Comparison of ENCODE assay signal across 20 cellular contexts in genomic region chr6:31631681-31632278, GRCh38. TPM values are rescaled to one million over a fixed set of nuclear protein-coding genes. Genes with fewer than 3 reads are reported as not detected.
DNase-seq lines count a peak whose midpoint lies in the region; ATAC-seq and TF ChIP-seq lines count a peak whose summit lies in the region.
"Had no signal": no experiment of that assay in that cellular context is flagged by ENCODE, and none has a peak within 500 bp of the region (broad histone marks: within the 10 kb centered on the region; RNA-seq: fewer than 3 reads in every experiment).

No MANE protein-coding gene starts in this region.

- H3K79me2 ChIP-seq in SK-N-SH (ENCODE audit: insufficient read depth) (peaks cover 25% of the 10 kb centered on the region; the same call in 1 of the 2 replicates), OCI-LY7 (ENCODE audit: insufficient read depth, low read depth, low read length) (no peaks in the 10 kb centered on the region)

- H3K36me3 ChIP-seq in SK-N-SH (replicated peaks in 1 of 2; ENCODE audit: control insufficient read depth in 1 of 2, insufficient read depth in 2 of 2, low read length in 1 of 2) (peaks cover 60 to 98% of the 10 kb centered on the region in 2 experiments), OCI-LY7 (ENCODE audit: insufficient read depth, low read length) (peaks cover 100% of the 10 kb centered on the region), tibial nerve (peaks cover 0 to 100% (median 55%) of the 10 kb centered on the region in 3 donors)
- H3K36me3 ChIP-seq in BLaER1 treated with 17β-estradiol and CSF1 and Interleukin-3, amounts not matched to agents 10 nM and 100 nM, result peaks cover 100% of the 10 kb centered on the region in 11 experiments
- H3K36me3 ChIP-seq: uterus had no signal

- H3K4me1 ChIP-seq in SK-N-SH (ENCODE audit: control insufficient read depth in 1 of 2, insufficient read depth in 2 of 2, low read depth in 1 of 2, low read length in 1 of 2), result no peaks in the 10 kb centered on the region; a peak in 1 of 4 replicates
- H3K4me1 ChIP-seq in BLaER1 treated with 17β-estradiol and CSF1 and Interleukin-3, amounts not matched to agents 10 nM and 100 nM, result peaks cover 0 to 4% (median 0%) of the 10 kb centered on the region in 10 experiments; a peak in 2 of 20 replicates
- H3K4me1 ChIP-seq in OCI-LY7 (ENCODE audit: insufficient read depth, low read length, poor library complexity, severe bottlenecking), result no peaks in the 10 kb centered on the region
- peaks cover 0 to 18% (median 0%) of the 10 kb centered on the region in 4 donors for H3K4me1 ChIP-seq in tibial nerve
- H3K4me1 ChIP-seq: ascending aorta, suprapubic skin, uterus had no signal

- TF ChIP-seq EP300 in SK-N-SH (IDR thresholded peaks at IDR 0.05; ENCODE audit: borderline replicate concordance in 1 of 2, low read depth in 1 of 2, low read length in 1 of 2) (no peak), tibial nerve (IDR thresholded peaks at IDR 0.05) (no peak)

- H3K4me3 ChIP-seq in SK-N-SH (ENCODE audit: low read depth in 2 of 2, low read length in 1 of 2) (no peak overlapping the region), OCI-LY7 (ENCODE audit: low read depth, low read length, poor library complexity, severe bottlenecking) (no peak overlapping the region), tibial nerve (no peak overlapping the region)
- H3K4me3 ChIP-seq in BLaER1 treated with 17β-estradiol and CSF1 and Interleukin-3, amounts not matched to agents 10 nM and 100 nM, result no peak overlapping the region
- H3K4me3 ChIP-seq: ascending aorta, suprapubic skin, uterus had no signal

- DNase-seq in SK-N-SH (peak; percentile 42), OCI-LY7 (ENCODE audit: low spot score) (no peak), left colon (no peak), tibial nerve (ENCODE audit: low spot score in 2 of 2) (no peak)
- no peak for DNase-seq in stimulated activated CD4-positive, alpha-beta T cell treated with anti-CD3 and anti-CD28 coated beads, Interleukin-4, amount 100 ng/mL, for 4 hours
- no peak for DNase-seq in naive thymus-derived CD8-positive, alpha-beta T cell
- DNase-seq: 8988T; activated CD4-positive, alpha-beta T cell treated with anti-CD3 and anti-CD28 coated beads, Interleukin-2, amount 50 U/mL, for 4 hours; COR-L47; effector memory CD8-positive, alpha-beta T cell; left cardiac atrium; NCI-H1694 treated with DMSO at 0.1 percent for 48 hours; NCI-H69; nucleus accumbens; uterus; WERI-Rb-1 had no signal

- H3K27me3 ChIP-seq in SK-N-SH (ENCODE audit: insufficient read depth), result no peaks in the 10 kb centered on the region
- no peaks in the 10 kb centered on the region for H3K27me3 ChIP-seq in BLaER1 treated with 17β-estradiol and CSF1 and Interleukin-3, amounts not matched to agents 10 nM and 100 nM
- H3K27me3 ChIP-seq in tibial nerve, result no peaks in the 10 kb centered on the region
- H3K27me3 ChIP-seq: ascending aorta, suprapubic skin, uterus had no signal

- ATAC-seq in SK-N-SH treated with all-trans-retinoic acid at 6 μM for 48 hours (no peak), left colon (peak; percentile 11)
- no peak for ATAC-seq in naive thymus-derived CD8-positive, alpha-beta T cell
- ATAC-seq: effector memory CD8-positive, alpha-beta T cell had no signal

- H3K27ac Mint-ChIP-seq in naive thymus-derived CD8-positive, alpha-beta T cell, result peak overlapping the region in 2 of 10 donors; percentile 60 to 68

- H3K4me3 Mint-ChIP-seq in naive thymus-derived CD8-positive, alpha-beta T cell, result no peak overlapping the region
- H3K4me3 Mint-ChIP-seq: effector memory CD8-positive, alpha-beta T cell had no signal

- peaks cover 2 to 25% (median 8%) of the 10 kb centered on the region in 4 donors for H3K4me1 Mint-ChIP-seq in naive thymus-derived CD8-positive, alpha-beta T cell

- H3K27ac ChIP-seq in SK-N-SH (ENCODE audit: low read depth in 2 of 2, low read length in 1 of 2) (no peak overlapping the region; a peak in 1 of 4 replicates), OCI-LY7 (ENCODE audit: low read depth, low read length, poor library complexity, severe bottlenecking) (no peak overlapping the region), tibial nerve (no peak overlapping the region)
- no peak overlapping the region; a peak in 1 of 22 replicates for H3K27ac ChIP-seq in BLaER1 treated with 17β-estradiol and CSF1 and Interleukin-3, amounts not matched to agents 10 nM and 100 nM
- H3K27ac ChIP-seq: ascending aorta, suprapubic skin, uterus had no signal

- H3K9me3 ChIP-seq in SK-N-SH (no peaks in the 10 kb centered on the region), OCI-LY7 (ENCODE audit: low read length) (no peaks in the 10 kb centered on the region), tibial nerve (no peaks in the 10 kb centered on the region)
- H3K9me3 ChIP-seq in BLaER1 treated with 17β-estradiol and CSF1 and Interleukin-3, amounts not matched to agents 10 nM and 100 nM (replicated peaks in 1 of 11), result no peaks in the 10 kb centered on the region
- H3K9me3 ChIP-seq: ascending aorta, suprapubic skin, uterus had no signal

- no peaks in the 10 kb centered on the region for H3K9me3 Mint-ChIP-seq in naive thymus-derived CD8-positive, alpha-beta T cell
- H3K9me3 Mint-ChIP-seq: effector memory CD8-positive, alpha-beta T cell had no signal

- peaks cover 7 to 98% (median 27%) of the 10 kb centered on the region in 3 donors for H3K36me3 Mint-ChIP-seq in naive thymus-derived CD8-positive, alpha-beta T cell

- TF ChIP-seq RAD21 in SK-N-SH (IDR thresholded peaks at IDR 0.05; ENCODE audit: low read length), result no peak

- BruUV-seq in OCI-LY7 (replicated peaks; lab: Mats Ljungman, UMichigan), result TSS peak; percentile 44

- intact Hi-C loops in OCI-LY7 (cut with micrococcal nuclease; ENCODE audit: unreplicated experiment) (no loop called here), left colon (cut with DNase I, micrococcal nuclease) (no loop called here)

- CTCF ChIA-PET in SK-N-SH (lab: Yijun Ruan, JAX) (interaction anchor here (1.0 kb wide), 1 partner anchor 10 kb away, joined by 4 read pairs; no protein-coding TSS in a partner anchor), OCI-LY7 (lab: Charles Lee; ENCODE audit: unreplicated experiment) (no interaction called here)

- no peak for TF ChIP-seq CTCF in SK-N-SH (IDR thresholded peaks at IDR 0.05)
- no peak for TF ChIP-seq CTCF in OCI-LY7 (conservative IDR thresholded peaks at IDR 0.05; ENCODE audit: low read length)
- TF ChIP-seq CTCF in tibial nerve (IDR thresholded peaks at IDR 0.05), result no peak

- WGBS in SK-N-SH (ENCODE audit: low lambda C conversion rate), result 94% methylated on average over 30 of the region's 32 CpGs
- 85 to 86% methylated on average over 28 to 32 of the region's 32 CpGs for WGBS in tibial nerve, 2 donors

- H4K20me1 ChIP-seq in SK-N-SH (ENCODE audit: insufficient read depth) (peaks cover 19% of the 10 kb centered on the region; the same call in 1 of the 2 replicates), OCI-LY7 (ENCODE audit: insufficient read depth, low read length) (no peaks in the 10 kb centered on the region; the same call in 1 of the 2 replicates)
- H4K20me1 ChIP-seq in BLaER1 treated with 17β-estradiol and CSF1 and Interleukin-3, amounts not matched to agents 10 nM and 100 nM, result peaks cover 67 to 100% (median 99%) of the 10 kb centered on the region in 11 experiments; a peak in 21 of 22 replicates

- H3K27me3 Mint-ChIP-seq in naive thymus-derived CD8-positive, alpha-beta T cell, result no peaks in the 10 kb centered on the region
- H3K27me3 Mint-ChIP-seq: effector memory CD8-positive, alpha-beta T cell had no signal

- H3K9ac ChIP-seq in SK-N-SH, result no peak overlapping the region
- H3K9ac ChIP-seq in BLaER1 treated with 17β-estradiol and CSF1 and Interleukin-3, amounts not matched to agents 10 nM and 100 nM, result peak overlapping the region in 6 of 11 experiments; percentile 1 to 48 (median 34); a peak in 6 of 22 replicates

- H3K4me2 ChIP-seq in SK-N-SH (no peak overlapping the region), OCI-LY7 (ENCODE audit: low read length) (no peak overlapping the region)
- H3K4me2 ChIP-seq in BLaER1 treated with 17β-estradiol and CSF1 and Interleukin-3, amounts not matched to agents 10 nM and 100 nM, result no peak overlapping the region

- peaks cover 32% of the 10 kb centered on the region for H3F3A ChIP-seq in SK-N-SH (replicated peaks; ENCODE audit: insufficient read depth)

- no peak for TF ChIP-seq POLR2A in tibial nerve (IDR thresholded peaks at IDR 0.05)

- POLR2A ChIA-PET in SK-N-SH (lab: Yijun Ruan, JAX) (no interaction called here), OCI-LY7 (lab: Charles Lee) (no interaction called here)
- POLR2A ChIA-PET in naive thymus-derived CD8-positive, alpha-beta T cell (lab: Charles Lee), result interaction anchor here (1.0 kb wide), 1 partner anchor 10 kb away, joined by 4 read pairs; no protein-coding TSS in a partner anchor

- H2AFZ ChIP-seq in SK-N-SH (ENCODE audit: low read depth), result no peak overlapping the region
- no peak overlapping the region for H2AFZ ChIP-seq in OCI-LY7 (ENCODE audit: low read length)

- no peaks in the 10 kb centered on the region for H3K9me2 ChIP-seq in SK-N-SH
- H3K9me2 ChIP-seq in OCI-LY7 (ENCODE audit: insufficient read depth, low read length), result no peaks in the 10 kb centered on the region

RNA-seq across cellular contexts. Expression of gene PRRC2A, which starts 11.3 kb away (rescaled TPM):
- 36.1 and 76.1 TPM in 2 replicates for polyA plus RNA-seq in SK-N-SH (2012; rRNA removed)
- polyA plus RNA-seq in SK-N-SH (2012; cell fraction: cytosol; rRNA removed), result 26.6 and 40.3 TPM in 2 replicates
- 206 and 214 TPM in 2 replicates for polyA plus RNA-seq in SK-N-SH (2012; cell fraction: nucleus; rRNA removed)
- 113 and 156 TPM in 2 replicates for total RNA-seq in OCI-LY7 (2014; rRNA removed; shearing (Covaris generic))
- total RNA-seq in OCI-LY7 (2022) (355 and 379 TPM in 2 replicates), left colon (100 to 1,000 TPM in 1 of 2 donors, 10 to 100 TPM in 1; 92.9 to 110 TPM), tibial nerve (100 to 1,000 TPM in 2 of 4 donors, 10 to 100 TPM in 2; 71.4 to 113 (median 88.0) TPM)
- total RNA-seq in naive thymus-derived CD8-positive, alpha-beta T cell, result 100 to 1,000 TPM; 227 to 230 TPM
- polyA plus RNA-seq in naive thymus-derived CD8-positive, alpha-beta T cell, result 1 to 10 TPM; 4.5 to 7.1 (median 5.0) TPM

RNA-seq across cellular contexts. Expression of gene AIF1, which starts 16.7 kb away (rescaled TPM):
- polyA plus RNA-seq in SK-N-SH (2012; rRNA removed), result not detected in 2 replicates
- polyA plus RNA-seq in SK-N-SH (2012; cell fraction: cytosol; rRNA removed), result not detected in 2 replicates
- not detected in 2 replicates for polyA plus RNA-seq in SK-N-SH (2012; cell fraction: nucleus; rRNA removed)
- 15.3 and 22.0 TPM in 2 replicates for total RNA-seq in OCI-LY7 (2014; rRNA removed; shearing (Covaris generic))
- total RNA-seq in OCI-LY7 (2022) (16.3 and 17.2 TPM in 2 replicates), left colon (10 to 100 TPM in 1 of 2 donors, 1 to 10 TPM in 1; 5.2 to 15.0 TPM), tibial nerve (10 to 100 TPM; 27.1 to 66.3 (median 50.4) TPM)
- total RNA-seq in naive thymus-derived CD8-positive, alpha-beta T cell, result 10 to 100 TPM; 23.0 to 27.3 TPM
- 100 to 1,000 TPM; 145 to 242 (median 239) TPM for polyA plus RNA-seq in naive thymus-derived CD8-positive, alpha-beta T cell

RNA-seq across cellular contexts. Expression of gene BAG6, which starts 20.7 kb away (rescaled TPM):
- 100 and 220 TPM in 2 replicates for polyA plus RNA-seq in SK-N-SH (2012; rRNA removed)
- 94.0 and 118 TPM in 2 replicates for polyA plus RNA-seq in SK-N-SH (2012; cell fraction: cytosol; rRNA removed)
- 475 and 741 TPM in 2 replicates for polyA plus RNA-seq in SK-N-SH (2012; cell fraction: nucleus; rRNA removed)
- 191 and 233 TPM in 2 replicates for total RNA-seq in OCI-LY7 (2014; rRNA removed; shearing (Covaris generic))
- total RNA-seq in OCI-LY7 (2022), result 320 and 323 TPM in 2 replicates
- total RNA-seq in left colon, result 100 to 1,000 TPM; 272 to 282 TPM
- 100 to 1,000 TPM; 189 to 228 (median 210) TPM for total RNA-seq in tibial nerve
- 100 to 1,000 TPM; 244 to 258 TPM for total RNA-seq in naive thymus-derived CD8-positive, alpha-beta T cell
- polyA plus RNA-seq in naive thymus-derived CD8-positive, alpha-beta T cell, result 10 to 100 TPM; 17.7 to 21.5 (median 21.1) TPM

RNA-seq across cellular contexts. Expression of gene APOM, which starts 23.9 kb away (rescaled TPM):
- 6.8 and 7.2 TPM in 2 replicates for polyA plus RNA-seq in SK-N-SH (2012; rRNA removed)
- 3.9 and 6.0 TPM in 2 replicates for polyA plus RNA-seq in SK-N-SH (2012; cell fraction: cytosol; rRNA removed)
- polyA plus RNA-seq in SK-N-SH (2012; cell fraction: nucleus; rRNA removed), result 4.1 and 6.1 TPM in 2 replicates
- 0.13 and 1.5 TPM in 2 replicates for total RNA-seq in OCI-LY7 (2014; rRNA removed; shearing (Covaris generic))
- total RNA-seq in OCI-LY7 (2022) (2.1 and 3.6 TPM in 2 replicates), left colon (1 to 10 TPM; 2.0 to 3.1 TPM), tibial nerve (1 to 10 TPM in 1 of 4 donors, under 1 TPM in 2, not detected in 1; 0.63 to 2.0 (median 0.90) TPM)
- 1 to 10 TPM; 2.2 to 3.1 TPM for total RNA-seq in naive thymus-derived CD8-positive, alpha-beta T cell
- 1 to 10 TPM; 5.0 to 8.0 (median 5.5) TPM for polyA plus RNA-seq in naive thymus-derived CD8-positive, alpha-beta T cell
- total RNA-seq: ascending aorta had no signal

RNA-seq across cellular contexts. Expression of gene C6orf47, which starts 28.8 kb away (rescaled TPM):
- polyA plus RNA-seq in SK-N-SH (2012; rRNA removed), result 10.3 and 11.5 TPM in 2 replicates
- polyA plus RNA-seq in SK-N-SH (2012; cell fraction: cytosol; rRNA removed), result 8.9 and 10.2 TPM in 2 replicates
- 7.4 and 8.3 TPM in 2 replicates for polyA plus RNA-seq in SK-N-SH (2012; cell fraction: nucleus; rRNA removed)
- total RNA-seq in OCI-LY7 (2014; rRNA removed; shearing (Covaris generic)), result 17.5 and 18.5 TPM in 2 replicates
- total RNA-seq in OCI-LY7 (2022), result 16.7 and 17.4 TPM in 2 replicates
- total RNA-seq in left colon, result 10 to 100 TPM; 35.7 to 36.3 TPM
- total RNA-seq in tibial nerve, result 10 to 100 TPM; 13.8 to 23.3 (median 20.5) TPM
- 10 to 100 TPM; 24.9 to 26.3 TPM for total RNA-seq in naive thymus-derived CD8-positive, alpha-beta T cell
- polyA plus RNA-seq in naive thymus-derived CD8-positive, alpha-beta T cell, result 10 to 100 TPM; 17.0 to 36.7 (median 21.3) TPM
